Comparison of ENCODE assay signal across 21 cellular contexts in the genomic region with DNA sequence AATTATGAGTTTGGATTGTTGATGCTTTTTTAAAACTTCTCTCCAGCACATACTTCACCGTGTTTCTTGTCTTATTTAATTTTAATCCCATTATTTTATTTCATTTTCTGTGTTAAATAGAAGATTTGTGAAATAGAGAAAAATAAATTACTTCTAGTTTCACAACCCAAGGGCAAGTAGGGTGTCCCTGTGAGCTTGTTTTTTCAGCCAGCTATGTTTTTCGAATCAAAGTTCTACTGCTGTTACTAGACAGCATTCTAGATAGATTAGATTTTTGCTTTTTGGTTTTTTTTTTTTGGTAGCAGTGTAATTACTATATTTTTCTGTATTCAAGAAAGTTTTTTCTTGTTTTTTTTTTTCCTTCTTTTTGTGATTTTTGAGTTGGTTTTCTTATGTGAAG.
"Had no signal": no experiment of that assay in that cellular context is flagged by ENCODE, and none has a peak within 500 bp of the region (broad histone marks: within the 10 kb centered on the region; RNA-seq: fewer than 3 reads in every experiment).

No MANE protein-coding gene starts in this region.

- H3K36me3 ChIP-seq: heart left ventricle, ovary, tibial artery, upper lobe of left lung, uterus had no signal

- DNase-seq: effector CD4-positive, alpha-beta T cell; endodermal cell; erythroblast; foreskin melanocyte; heart left ventricle; hippocampal formation; kidney glomerular epithelial cell; mammary epithelial cell; mucosa of descending colon; naive thymus-derived CD8-positive, alpha-beta T cell; nucleus accumbens; ovary; right cardiac atrium; stimulated activated CD4-positive, alpha-beta T cell treated with anti-CD3 and anti-CD28 coated beads, Interleukin-2, amount 100 ng/mL, for 48 hours; stimulated activated naive CD4-positive, alpha-beta T cell treated with Interleukin-2 at 50 U/mL for 16 hours; tibial artery; upper lobe of left lung; uterus had no signal

- H3K4me3 ChIP-seq: coronary artery, heart left ventricle, mucosa of descending colon, ovary, smooth muscle cell, tibial artery, upper lobe of left lung, uterus had no signal

- ATAC-seq: heart left ventricle; mucosa of descending colon; naive thymus-derived CD8-positive, alpha-beta T cell; right cardiac atrium had no signal

- H3K27me3 ChIP-seq: heart left ventricle, ovary, tibial artery, upper lobe of left lung, uterus had no signal

- H3K9me3 ChIP-seq: heart left ventricle, mucosa of descending colon, ovary, tibial artery, upper lobe of left lung, uterus had no signal

- FAIRE-seq: endothelial cell of umbilical vein had no signal

- H3K27ac ChIP-seq: coronary artery, heart left ventricle, ovary, tibial artery, upper lobe of left lung, uterus had no signal
